25 cellular contexts compared by ENCODE assay signal in genomic region chr22:27900153-27900552, GRCh38.
"Had no signal": no experiment of that assay in that cellular context is flagged by ENCODE, and none has a peak within 500 bp of the region (broad histone marks: within the 10 kb centered on the region; RNA-seq: fewer than 3 reads in every experiment).

No MANE protein-coding gene starts in this region.

- H3K27me3 ChIP-seq: ascending aorta had no signal

- ATAC-seq: activated CD8-positive, alpha-beta memory T cell treated with anti-CD3 and anti-CD28 coated beads, Interleukin-2, amount 10 ng/mL, durations not matched to agents 7 days and 5 days; activated CD8-positive, alpha-beta T cell treated with anti-CD3 and anti-CD28 coated beads for 36 hours; activated naive CD8-positive, alpha-beta T cell treated with anti-CD3 and anti-CD28 coated beads, Interleukin-2, amount 50 U/mL, for 24 hours; T-cell; T-helper 17 cell had no signal

- H3K27ac ChIP-seq: ascending aorta, VCaP had no signal

- DNase-seq: activated B cell treated with CpG ODN at 0.5 μM for 24 hours; activated CD4-positive, alpha-beta memory T cell treated with anti-CD3 and anti-CD28 coated beads for 36 hours; activated CD4-positive, alpha-beta T cell treated with anti-CD3 and anti-CD28 coated beads for 4 hours; activated CD4-positive, alpha-beta T cell treated with anti-CD3 and anti-CD28 coated beads, Interleukin-2, amount 50 U/mL, for 1 hour; activated CD4-positive, alpha-beta T cell treated with anti-CD3 and anti-CD28 coated beads, Interleukin-2, amount 50 U/mL, for 4 hours; activated CD4-positive, CD25-positive, alpha-beta regulatory T cell treated with anti-CD3 and anti-CD28 coated beads, Interleukin-2, amount 50 U/mL, for 72 hours; activated CD8-positive, alpha-beta memory T cell treated with anti-CD3 and anti-CD28 coated beads, Interleukin-2, amount 10 ng/mL, durations not matched to agents 7 days and 5 days; activated CD8-positive, alpha-beta memory T cell treated with anti-CD3 and anti-CD28 coated beads, Interleukin-2, amount 50 U/mL, for 48 hours; activated CD8-positive, alpha-beta T cell treated with anti-CD3 and anti-CD28 coated beads for 36 hours; activated effector memory CD4-positive, alpha-beta T cell treated with Interleukin-2 at 50 U/mL for 16 hours; activated gamma-delta T cell; activated naive CD4-positive, alpha-beta T cell treated with anti-CD3 and anti-CD28 coated beads, Interleukin-2, amount 10 ng/mL, durations not matched to agents 7 days and 5 days; activated naive CD4-positive, alpha-beta T cell treated with Interleukin-2 at 50 U/mL for 16 hours; activated naive CD8-positive, alpha-beta T cell treated with anti-CD3 and anti-CD28 coated beads, Interleukin-2, amount 10 ng/mL, durations not matched to agents 7 days and 5 days; activated naive CD8-positive, alpha-beta T cell treated with anti-CD3 and anti-CD28 coated beads, Interleukin-2, amount 50 U/mL, for 24 hours; activated T-cell treated with anti-CD3 and anti-CD28 coated beads, Interleukin-2, amount 50 U/mL, for 24 hours; amygdala; anterior cingulate cortex; central memory CD4-positive, alpha-beta T cell; T-cell; T-helper 17 cell had no signal

- FAIRE-seq: bronchial epithelial cell, TTC549 had no signal

- H3K4me1 ChIP-seq: ascending aorta had no signal

- H3K9me3 ChIP-seq: ascending aorta had no signal

- H3K4me3 ChIP-seq: ascending aorta had no signal
